ENCODE assay signal across 8 cellular contexts in genomic region chr3:47282424-47283192, GRCh38.
DNase-seq lines count a peak whose midpoint lies in the region; ATAC-seq lines count a peak whose summit lies in the region.

KIF9 (minus strand) TSS chr3:47282799; CDS start chr3:47277374, 5,425 bp downstream.
KLHL18 (plus strand) TSS chr3:47282944; CDS start chr3:47282966, 22 bp downstream.

- no peaks in the 10 kb centered on the region for H3K9me3 Mint-ChIP-seq in effector memory CD8-positive, alpha-beta T cell
- no peaks in the 10 kb centered on the region for H3K9me3 Mint-ChIP-seq in memory B cell

- peaks cover 42% of the 10 kb centered on the region for H3K36me3 Mint-ChIP-seq in effector memory CD8-positive, alpha-beta T cell (ENCODE audit: insufficient read depth)
- peaks cover 8% of the 10 kb centered on the region for H3K36me3 Mint-ChIP-seq in memory B cell

- H3K27me3 Mint-ChIP-seq in effector memory CD8-positive, alpha-beta T cell = no peaks in the 10 kb centered on the region
- H3K27me3 Mint-ChIP-seq in memory B cell = no peaks in the 10 kb centered on the region

- peak within 1 kb of the TSS; percentile 98 to 99 for H3K27ac Mint-ChIP-seq in effector memory CD8-positive, alpha-beta T cell
- peak within 1 kb of the TSS; percentile 98 for H3K27ac Mint-ChIP-seq in memory B cell

- DNase-seq in CMK (ENCODE audit: low read depth) = peak; percentile 73
- DNase-seq in HPDE6-E6E7 (ENCODE audit: extremely low spot score) = peak; percentile 61
- peak; percentile 87 for DNase-seq in NK-92 (lab: John Stamatoyannopoulos, UW; ENCODE audit: unreplicated experiment)
- peak; percentile 92 to 94 for DNase-seq in activated CD8-positive, alpha-beta memory T cell treated with anti-CD3 and anti-CD28 coated beads for 4 hours (ENCODE audit: low read depth in 2 of 2)
- peak; percentile 93 to 95 (median 94) for DNase-seq in effector memory CD8-positive, alpha-beta T cell
- DNase-seq in memory B cell (ENCODE audit: low spot score in 2 of 2) = peak; percentile 92 to 96
- DNase-seq in stimulated activated CD8-positive, alpha-beta memory T cell treated with anti-CD3 and anti-CD28 coated beads, Interleukin-12 subunit alpha, Interleukin-12 subunit beta, amount 100 ng/mL, for 1 hour (ENCODE audit: low read depth) = peak; percentile 97

- peak within 1 kb of the TSS; percentile 96 to 98 for H3K4me3 Mint-ChIP-seq in effector memory CD8-positive, alpha-beta T cell
- H3K4me3 Mint-ChIP-seq in memory B cell = peak within 1 kb of the TSS; percentile 94

- peak; percentile 77 for ATAC-seq in GM19463 (IDR thresholded peaks at IDR 0.05; ENCODE audit: unreplicated experiment)
- ATAC-seq in effector memory CD8-positive, alpha-beta T cell (replicated peaks) = peak; percentile 82
- ATAC-seq in memory B cell (ENCODE audit: low read depth) = peak; percentile 79

- peaks cover 32 to 34% of the 10 kb centered on the region in 2 donors for H3K4me1 Mint-ChIP-seq in effector memory CD8-positive, alpha-beta T cell (ENCODE audit: low read depth in 2 of 2)
- peaks cover 23% of the 10 kb centered on the region for H3K4me1 Mint-ChIP-seq in memory B cell

Comparison
In these comparisons a context has a peak if more than half of its experiments do, and no peak if none do; other contexts are left out.
1. Peak in every context shown above with its lines: DNase-seq and ATAC-seq.